Comparison of ENCODE assay signal across 8 cellular contexts in the genomic region with DNA sequence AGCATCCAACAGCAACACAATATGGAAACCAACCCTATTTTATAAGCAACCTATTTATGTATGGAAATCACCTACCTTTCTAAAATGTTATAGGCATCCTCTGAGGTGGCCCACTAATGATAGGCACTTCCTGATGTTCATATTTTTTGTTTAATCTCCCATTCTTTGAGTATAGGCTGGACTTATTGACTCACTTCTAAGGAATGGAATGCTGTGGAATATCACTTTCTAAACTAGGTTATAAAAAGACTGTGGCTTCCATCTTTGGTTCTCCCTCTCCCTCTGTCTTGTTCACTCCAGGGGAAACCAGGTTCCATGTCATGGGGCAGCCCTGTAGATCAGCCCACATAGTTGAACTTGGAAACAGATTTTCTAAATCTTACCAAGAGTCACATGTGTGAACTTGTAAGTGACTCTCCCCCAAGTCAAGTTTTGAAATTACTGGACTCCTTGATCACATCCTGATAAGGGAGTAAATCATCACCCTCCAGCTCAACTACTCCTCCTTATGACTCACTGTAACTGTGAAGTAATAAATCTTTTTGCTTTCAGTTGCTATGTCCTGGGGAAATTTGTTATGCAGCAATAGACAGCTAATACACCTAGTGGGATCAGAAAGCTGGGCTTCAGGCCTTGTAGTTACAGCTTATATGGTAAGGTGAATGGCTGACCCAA.
DNase-seq lines count a peak whose midpoint lies in the region; ATAC-seq, FAIRE-seq and TF ChIP-seq lines count a peak whose summit lies in the region.
"Not testable (repeated sequence)": the region's sequence is repeated elsewhere in the genome, so short reads cannot be mapped to it uniquely, and the experiment has no call there.

No MANE protein-coding gene starts in this region.

- H3K4me2 ChIP-seq in astrocyte (ENCODE audit: low read length): not testable (repeated sequence)

- not testable (repeated sequence) for H3K4me3 Mint-ChIP-seq in HFFc6; astrocyte (ENCODE audit: unreplicated experiment)

- not testable (repeated sequence) for H3K36me3 Mint-ChIP-seq in HFFc6 (ENCODE audit: low read depth); astrocyte (ENCODE audit: low read depth, unreplicated experiment)

- not testable (repeated sequence) for H3K27me3 Mint-ChIP-seq in HFFc6 (ENCODE audit: insufficient read depth); astrocyte (ENCODE audit: low read depth, unreplicated experiment)

- DNase-seq in EL (peak; percentile 33), HFFc6 (peak; percentile 6), NB4 (ENCODE audit: low read depth) (peak; percentile 15), astrocyte (ENCODE audit: low read depth) (peak; percentile 0)
- DNase-seq in mucosa of descending colon; stimulated activated naive CD8-positive, alpha-beta T cell treated with anti-CD3 and anti-CD28 coated beads, Interleukin-15, Interleukin-2, amounts not matched to agents 100 U/mL and 50 U/mL, for 24 hours: not testable (repeated sequence)

- H3K36me3 ChIP-seq in astrocyte (ENCODE audit: insufficient read depth, low read length); mucosa of descending colon (ENCODE audit: low read depth): not testable (repeated sequence)

- peak; percentile 89 to 97 for ATAC-seq in activated CD4-positive, CD25-positive, alpha-beta regulatory T cell treated with anti-CD3 and anti-CD28 coated beads, Interleukin-2, amount 50 U/mL, for 24 hours
- ATAC-seq in esophagus mucosa (peak; percentile 31), mucosa of descending colon (peak; percentile 73)
- peak; percentile 99 for ATAC-seq in stimulated activated naive CD8-positive, alpha-beta T cell treated with anti-CD3 and anti-CD28 coated beads, Interleukin-15, Interleukin-2, amounts not matched to agents 100 U/mL and 50 U/mL, for 24 hours

- not testable (repeated sequence) for H3K27me3 ChIP-seq in astrocyte (ENCODE audit: insufficient read depth, low read length)

- TF ChIP-seq POLR2A in NB4 (IDR thresholded peaks at IDR 0.05; ENCODE audit: extremely low read depth, insufficient read length): not testable (repeated sequence)

- H3K9me3 Mint-ChIP-seq in HFFc6 (peaks cover 12% of the 10 kb centered on the region), astrocyte (ENCODE audit: unreplicated experiment) (peaks cover 16% of the 10 kb centered on the region)

- not testable (repeated sequence) for H4K20me1 ChIP-seq in astrocyte (ENCODE audit: insufficient read depth, low read length)

- not testable (repeated sequence) for H3K9ac ChIP-seq in astrocyte (ENCODE audit: low read length)

- H3K79me2 ChIP-seq in astrocyte (ENCODE audit: insufficient read depth, low read length): not testable (repeated sequence)

- H3K27ac Mint-ChIP-seq in HFFc6; astrocyte (ENCODE audit: unreplicated experiment): not testable (repeated sequence)

- not testable (repeated sequence) for H3K9me3 ChIP-seq in astrocyte (ENCODE audit: insufficient read depth, low read depth, low read length); mucosa of descending colon

- peaks cover 11% of the 10 kb centered on the region for H3K4me1 Mint-ChIP-seq in HFFc6 (ENCODE audit: low read depth)
- not testable (repeated sequence) for H3K4me1 Mint-ChIP-seq in astrocyte (ENCODE audit: low read depth, unreplicated experiment)

- H3K4me1 ChIP-seq in astrocyte (ENCODE audit: insufficient read depth, low read length); mucosa of descending colon (ENCODE audit: low read depth): not testable (repeated sequence)

- not testable (repeated sequence) for TF ChIP-seq CTCF in HFFc6 (IDR thresholded peaks at IDR 0.05); NB4 (IDR thresholded peaks at IDR 0.05; ENCODE audit: low read depth, low read length); astrocyte (IDR thresholded peaks at IDR 0.05; ENCODE audit: insufficient read depth, low read depth, low read length); mucosa of descending colon (IDR thresholded peaks at IDR 0.05)

- not testable (repeated sequence) for H3K27ac ChIP-seq in astrocyte (ENCODE audit: low read depth, low read length)

- FAIRE-seq in astrocyte (lab: Jason Lieb, UNC): not testable (repeated sequence)

- H2AFZ ChIP-seq in astrocyte (ENCODE audit: low read depth, low read length): not testable (repeated sequence)

- intact Hi-C loops in mucosa of descending colon (cut with DNase I, micrococcal nuclease): not testable (repeated sequence)

- not testable (repeated sequence) for H3K4me3 ChIP-seq in NB4 (ENCODE audit: low read depth, low read length); astrocyte (ENCODE audit: insufficient read depth, low read depth, low read length); mucosa of descending colon

Comparison
In these comparisons a context has a peak if more than half of its experiments do, and no peak if none do; other contexts are left out.
1. ATAC-seq: peak in every context shown above with its lines; median percentile 99 in stimulated activated naive CD8-positive, alpha-beta T cell treated with anti-CD3 and anti-CD28 coated beads, Interleukin-15, Interleukin-2, amounts not matched to agents 100 U/mL and 50 U/mL, for 24 hours; 93 in activated CD4-positive, CD25-positive, alpha-beta regulatory T cell treated with anti-CD3 and anti-CD28 coated beads, Interleukin-2, amount 50 U/mL, for 24 hours; 73 in mucosa of descending colon; 31 in esophagus mucosa.